Comparison of ENCODE assay signal across 9 cellular contexts in genomic region chr2:28507806-28508764, GRCh38. TPM values are rescaled to one million over a fixed set of nuclear protein-coding genes. Genes with fewer than 3 reads are reported as not detected.
DNase-seq lines count a peak whose midpoint lies in the region; ATAC-seq and TF ChIP-seq lines count a peak whose summit lies in the region.
"Had no signal": no experiment of that assay in that cellular context is flagged by ENCODE, and none has a peak within 500 bp of the region (broad histone marks: within the 10 kb centered on the region; RNA-seq: fewer than 3 reads in every experiment).

No MANE protein-coding gene starts in this region.

- H3K4me3 ChIP-seq in fibroblast of mammary gland (ENCODE audit: control insufficient read depth, low read depth, low read length) (no peak overlapping the region), smooth muscle cell (no peak overlapping the region)

- no peaks in the 10 kb centered on the region for H3K27me3 ChIP-seq in smooth muscle cell (ENCODE audit: low read depth)

- H3K36me3 ChIP-seq in smooth muscle cell (ENCODE audit: low read depth) = no peaks in the 10 kb centered on the region

- TF ChIP-seq CTCF in fibroblast of mammary gland (conservative IDR thresholded peaks at IDR 0.05; ENCODE audit: control insufficient read depth, insufficient read depth, low read depth, low read length) (no peak), smooth muscle cell (IDR thresholded peaks at IDR 0.05; ENCODE audit: borderline replicate concordance, insufficient read depth, poor library complexity, severe bottlenecking) (no peak)

- no peaks in the 10 kb centered on the region for H3K9me3 ChIP-seq in smooth muscle cell (replicated peaks; ENCODE audit: low read depth)

- no peaks in the 10 kb centered on the region for H4K20me1 ChIP-seq in smooth muscle cell (ENCODE audit: low read depth)

- H3F3A ChIP-seq in smooth muscle cell (ENCODE audit: low read depth) = no peaks in the 10 kb centered on the region

- no peak overlapping the region for H3K27ac ChIP-seq in smooth muscle cell (ENCODE audit: low read depth)

- WGBS in smooth muscle cell (ENCODE audit: low lambda C conversion rate) = 76% methylated on average over 6 of the region's 6 CpGs

- no peak overlapping the region for H3K9ac ChIP-seq in smooth muscle cell (ENCODE audit: low read depth)

- DNase-seq in NK-92 treated with Interleukin-12 subunit alpha and Interleukin-12 subunit beta, amount 100 ng/mL, for 24 hours (lab: John Stamatoyannopoulos, UW) = peak; percentile 78
- no peak for DNase-seq in NK-92 (lab: John Stamatoyannopoulos, UW; ENCODE audit: unreplicated experiment)
- peak; percentile 64 for DNase-seq in SHP77 treated with DMSO at 0.1 percent for 48 hours (lab: John Stamatoyannopoulos, UW)
- peak; percentile 11 for DNase-seq in fibroblast of mammary gland (ENCODE audit: low read depth)
- DNase-seq in stimulated activated CD8-positive, alpha-beta memory T cell treated with anti-CD3 and anti-CD28 coated beads, Interleukin-7, amount 100 ng/mL, for 4 hours (ENCODE audit: low read depth in 2 of 2) = peak; percentile 18 to 26
- DNase-seq in smooth muscle cell (lab: John Stamatoyannopoulos, UW; ENCODE audit: unreplicated experiment) = no peak
- no peak for DNase-seq in HuH-7 (ENCODE audit: low spot score)

- ATAC-seq in HG02759 (IDR thresholded peaks at IDR 0.05; ENCODE audit: unreplicated experiment) = no peak
- ATAC-seq: sciatic nerve had no signal

- no peaks in the 10 kb centered on the region for H3K79me2 ChIP-seq in smooth muscle cell (ENCODE audit: low read depth)

- no peak overlapping the region for H2AFZ ChIP-seq in smooth muscle cell (ENCODE audit: low read depth)

- no peaks in the 10 kb centered on the region for H3K4me1 ChIP-seq in smooth muscle cell (ENCODE audit: low read depth)

- no peak overlapping the region for H3K4me2 ChIP-seq in smooth muscle cell

RNA-seq across cellular contexts. Expression of gene PLB1, which starts 12.2 kb away (rescaled TPM):
- 1.1 and 8.7 TPM in 2 replicates for total RNA-seq in smooth muscle cell
- 0.75 and 3.7 TPM in 2 replicates for polyA plus RNA-seq in smooth muscle cell

Comparison
In these comparisons a context has a peak if more than half of its experiments do, and no peak if none do; other contexts are left out.
1. DNase-seq: peak in NK-92 treated with Interleukin-12 subunit alpha and Interleukin-12 subunit beta, amount 100 ng/mL, for 24 hours (single experiment), SHP77 treated with DMSO at 0.1 percent for 48 hours (single experiment), fibroblast of mammary gland (single experiment) and stimulated activated CD8-positive, alpha-beta memory T cell treated with anti-CD3 and anti-CD28 coated beads, Interleukin-7, amount 100 ng/mL, for 4 hours (2 of 2); none in NK-92 (single experiment), smooth muscle cell (single experiment) and HuH-7 (single experiment).